ENCODE assay signal across 8 cellular contexts in genomic region chr1:207049514-207049913, GRCh38. TPM values are rescaled to one million over a fixed set of nuclear protein-coding genes. Genes with fewer than 3 reads are reported as not detected.
A peak's percentile ranks its signal among the peaks of the same experiment; 100 is the strongest.
DNase-seq lines count a peak whose midpoint lies in the region; ATAC-seq and TF ChIP-seq lines count a peak whose summit lies in the region.
"Had no signal": no experiment of that assay in that cellular context is flagged by ENCODE, and none has a peak within 500 bp of the region (broad histone marks: within the 10 kb centered on the region; RNA-seq: fewer than 3 reads in every experiment).

No MANE protein-coding gene starts in this region.

- no peak overlapping the region for H3K27ac ChIP-seq in OCI-LY1 (ENCODE audit: low read depth, low read length, poor library complexity, severe bottlenecking)
- peak overlapping the region; percentile 97 for H3K27ac ChIP-seq in smooth muscle cell (ENCODE audit: low read depth)

- H3K4me2 ChIP-seq in OCI-LY1 (ENCODE audit: low read length) (peak overlapping the region; percentile 91), smooth muscle cell (peak overlapping the region; percentile 91)

- H3K9ac ChIP-seq in OCI-LY1 (ENCODE audit: low read length) (peak overlapping the region; percentile 98), endocrine pancreas (ENCODE audit: control insufficient read depth, insufficient read depth, low read length) (peak overlapping the region; percentile 76), smooth muscle cell (ENCODE audit: low read depth) (peak overlapping the region; percentile 96)

- no peak for DNase-seq in smooth muscle cell (lab: John Stamatoyannopoulos, UW; ENCODE audit: unreplicated experiment)
- DNase-seq in NCI-H446 treated with DMSO at 0.1 percent for 48 hours (lab: John Stamatoyannopoulos, UW) = no peak
- DNase-seq in inferior parietal cortex (ENCODE audit: extremely low spot score) = no peak
- DNase-seq: SIG-M5 had no signal

- H3K4me3 ChIP-seq in OCI-LY1 (ENCODE audit: low read depth, low read length, poor library complexity, severe bottlenecking) = peak overlapping the region; percentile 96
- peak overlapping the region; percentile 100 for H3K4me3 ChIP-seq in endocrine pancreas (ENCODE audit: control insufficient read depth, insufficient read depth, low read length)
- H3K4me3 ChIP-seq in smooth muscle cell = peak overlapping the region; percentile 77

- 70% methylated on average over 8 of the region's 8 CpGs for WGBS in smooth muscle cell (ENCODE audit: low lambda C conversion rate)

- no peak overlapping the region for H2AFZ ChIP-seq in OCI-LY1 (ENCODE audit: low read length)
- no peak overlapping the region for H2AFZ ChIP-seq in smooth muscle cell (ENCODE audit: low read depth)

- H3K4me1 ChIP-seq in OCI-LY1 (ENCODE audit: insufficient read depth, low read length, severe bottlenecking) (peaks cover 66% of the 10 kb centered on the region), endocrine pancreas (ENCODE audit: control insufficient read depth, insufficient read depth, low read length) (peaks cover 50% of the 10 kb centered on the region), smooth muscle cell (ENCODE audit: low read depth) (peaks cover 42% of the 10 kb centered on the region)

- H3K9me3 ChIP-seq in OCI-LY1 (ENCODE audit: low read length) (no peaks in the 10 kb centered on the region), endocrine pancreas (ENCODE audit: control insufficient read depth, low read length) (no peaks in the 10 kb centered on the region), smooth muscle cell (replicated peaks; ENCODE audit: low read depth) (no peaks in the 10 kb centered on the region)

- H3F3A ChIP-seq in OCI-LY1 (ENCODE audit: insufficient read depth, low read length) (peaks cover 5% of the 10 kb centered on the region; the same call in 1 of the 2 replicates), smooth muscle cell (ENCODE audit: low read depth) (peaks cover 5% of the 10 kb centered on the region)

- H3K36me3 ChIP-seq in OCI-LY1 (ENCODE audit: insufficient read depth, low read length) = peaks cover 51% of the 10 kb centered on the region
- H3K36me3 ChIP-seq in endocrine pancreas (ENCODE audit: control insufficient read depth, insufficient read depth, low read length) = peaks cover 4% of the 10 kb centered on the region
- no peaks in the 10 kb centered on the region for H3K36me3 ChIP-seq in smooth muscle cell (ENCODE audit: low read depth)

- H3K79me2 ChIP-seq in OCI-LY1 (ENCODE audit: insufficient read depth, low read length) (peaks cover 41% of the 10 kb centered on the region), smooth muscle cell (ENCODE audit: low read depth) (peaks cover 54% of the 10 kb centered on the region)

- ATAC-seq in GM18519 (IDR thresholded peaks at IDR 0.05; ENCODE audit: low FRiP score, unreplicated experiment) = no peak

- H4K20me1 ChIP-seq in OCI-LY1 (ENCODE audit: insufficient read depth, low read length) = no peaks in the 10 kb centered on the region; the same call in 1 of the 2 replicates
- H4K20me1 ChIP-seq in smooth muscle cell (ENCODE audit: low read depth) = peaks cover 50% of the 10 kb centered on the region

- H3K9me2 ChIP-seq in OCI-LY1 (ENCODE audit: low read depth, low read length) = no peaks in the 10 kb centered on the region

- TF ChIP-seq CTCF in OCI-LY1 (IDR thresholded peaks at IDR 0.05; ENCODE audit: low read length) = no peak
- TF ChIP-seq CTCF in smooth muscle cell (IDR thresholded peaks at IDR 0.05; ENCODE audit: borderline replicate concordance, insufficient read depth, poor library complexity, severe bottlenecking) = no peak

- no peaks in the 10 kb centered on the region for H3K27me3 ChIP-seq in OCI-LY1 (ENCODE audit: insufficient read depth, low read length)
- H3K27me3 ChIP-seq in endocrine pancreas (ENCODE audit: control insufficient read depth, insufficient read depth, low read length) = no peaks in the 10 kb centered on the region
- no peaks in the 10 kb centered on the region for H3K27me3 ChIP-seq in smooth muscle cell (ENCODE audit: low read depth)

RNA-seq across cellular contexts. Expression of gene YOD1, which starts 1.5 kb away (rescaled TPM):
- total RNA-seq in smooth muscle cell = 31.9 and 37.9 TPM in 2 replicates
- 3.8 and 5.6 TPM in 2 replicates for polyA plus RNA-seq in smooth muscle cell

RNA-seq across cellular contexts. Expression of gene PFKFB2, which starts 3.6 kb away (rescaled TPM):
- 9.8 and 15.6 TPM in 2 replicates for total RNA-seq in smooth muscle cell
- polyA plus RNA-seq in smooth muscle cell = 2.1 and 5.0 TPM in 2 replicates

RNA-seq across cellular contexts. Expression of gene C1orf116, which starts 17.0 kb away (rescaled TPM):
- 3.2 and 6.0 TPM in 2 replicates for total RNA-seq in smooth muscle cell
- 0.14 and 2.7 TPM in 2 replicates for polyA plus RNA-seq in smooth muscle cell
- total RNA-seq: glomerular endothelial cell had no signal

RNA-seq across cellular contexts. Expression of gene C4BPB, which starts 39.1 kb away (rescaled TPM):
- total RNA-seq in smooth muscle cell = 0.99 and 1.2 TPM in 2 replicates
- 0.60 and 1.00 TPM in 2 replicates for polyA plus RNA-seq in smooth muscle cell
- total RNA-seq: glomerular endothelial cell had no signal

RNA-seq across cellular contexts. Expression of gene C4BPA, which starts 54.5 kb away (rescaled TPM):
- total RNA-seq in smooth muscle cell = not detected in 2 replicates
- not detected in 2 replicates for polyA plus RNA-seq in smooth muscle cell
- total RNA-seq: glomerular endothelial cell had no signal
